9 cellular contexts compared by ENCODE assay signal in genomic region chr19:30046522-30046921, GRCh38.
DNase-seq lines count a peak whose midpoint lies in the region; ATAC-seq, FAIRE-seq and TF ChIP-seq lines count a peak whose summit lies in the region.
"Had no signal": no experiment of that assay in that cellular context is flagged by ENCODE, and none has a peak within 500 bp of the region (broad histone marks: within the 10 kb centered on the region; RNA-seq: fewer than 3 reads in every experiment).

No MANE protein-coding gene starts in this region.

- H3K4me1 Mint-ChIP-seq in chondrocyte (ENCODE audit: low read depth) (no peaks in the 10 kb centered on the region), progenitor cell of endocrine pancreas (ENCODE audit: low read depth) (peaks cover 8% of the 10 kb centered on the region)

- no peaks in the 10 kb centered on the region for H3K9me3 Mint-ChIP-seq in chondrocyte (ENCODE audit: low read depth)
- no peaks in the 10 kb centered on the region for H3K9me3 Mint-ChIP-seq in progenitor cell of endocrine pancreas (ENCODE audit: low read depth)

- no peak overlapping the region for H3K27ac Mint-ChIP-seq in chondrocyte (ENCODE audit: unreplicated experiment)
- H3K27ac Mint-ChIP-seq in progenitor cell of endocrine pancreas = no peak overlapping the region

- no peak overlapping the region for H3K4me3 ChIP-seq in AG09309 (ENCODE audit: control insufficient read depth, low read depth, low read length)
- H3K4me3 ChIP-seq in pancreas = no peak overlapping the region

- H3K27me3 Mint-ChIP-seq in chondrocyte (ENCODE audit: low read depth) (no peaks in the 10 kb centered on the region), progenitor cell of endocrine pancreas (peaks cover 2% of the 10 kb centered on the region)

- no peaks in the 10 kb centered on the region for H3K4me1 ChIP-seq in pancreas

- H3K27ac ChIP-seq in pancreas = no peak overlapping the region
- H3K27ac ChIP-seq: HL-60 had no signal

- FAIRE-seq in pancreas (lab: Jason Lieb, UNC) = no peak

- H3K27me3 ChIP-seq in pancreas = no peaks in the 10 kb centered on the region

- WGBS in pancreas, 2 donors = 58 to 60% methylated on average over 4 of the region's 4 CpGs

- TF ChIP-seq CTCF in AG09309 (IDR thresholded peaks at IDR 0.05; ENCODE audit: control insufficient read depth, insufficient read depth, low read depth, low read length, missing control alignments) (peak; percentile 42), chondrocyte (IDR thresholded peaks at IDR 0.05) (peak; percentile 71), progenitor cell of endocrine pancreas (IDR thresholded peaks at IDR 0.05; ENCODE audit: unreplicated experiment) (peak; percentile 51), pancreas (IDR thresholded peaks at IDR 0.05) (no peak)

- no peaks in the 10 kb centered on the region for H3K36me3 ChIP-seq in pancreas

- DNase-seq in AG09309 (ENCODE audit: low read depth) = no peak
- DNase-seq in Kasumi-1 (lab: John Stamatoyannopoulos, UW) = peak; percentile 24 to 57
- no peak for DNase-seq in chondrocyte (ENCODE audit: low spot score)
- DNase-seq in progenitor cell of endocrine pancreas (ENCODE audit: low spot score, unreplicated experiment) = no peak
- no peak for DNase-seq in GM03348 (ENCODE audit: low spot score)
- no peak for DNase-seq in pancreas

- H3K4me3 Mint-ChIP-seq in chondrocyte (ENCODE audit: unreplicated experiment) = no peak overlapping the region
- no peak overlapping the region for H3K4me3 Mint-ChIP-seq in progenitor cell of endocrine pancreas (ENCODE audit: low read depth)

- peaks cover 2% of the 10 kb centered on the region for H3K36me3 Mint-ChIP-seq in chondrocyte (ENCODE audit: low read depth)
- H3K36me3 Mint-ChIP-seq in progenitor cell of endocrine pancreas (ENCODE audit: insufficient read depth) = peaks cover 5% of the 10 kb centered on the region

- ATAC-seq in GM18511 (IDR thresholded peaks at IDR 0.05; ENCODE audit: unreplicated experiment) (peak; percentile 92), GM19351 (IDR thresholded peaks at IDR 0.05; ENCODE audit: unreplicated experiment) (no peak), pancreas (no peak)

- intact Hi-C loops in pancreas (cut with DNase I) = no loop called here

- H3K9me3 ChIP-seq in pancreas = no peaks in the 10 kb centered on the region

Comparison
In these comparisons a context has a peak if more than half of its experiments do, and no peak if none do; other contexts are left out.
1. DNase-seq: peak in Kasumi-1 (2 of 2); none in AG09309 (single experiment), chondrocyte (single experiment), progenitor cell of endocrine pancreas (single experiment), GM03348 (single experiment) and pancreas (0 of 6).
2. CTCF ChIP-seq: peak in AG09309 (single experiment), chondrocyte (single experiment) and progenitor cell of endocrine pancreas (single experiment); none in pancreas (0 of 4).